In genomic region chr15:57610130-57610529, GRCh38 we compare ENCODE assay signal across 11 cellular contexts.
DNase-seq lines count a peak whose midpoint lies in the region; ATAC-seq and TF ChIP-seq lines count a peak whose summit lies in the region.
"Had no signal": no experiment of that assay in that cellular context is flagged by ENCODE, and none has a peak within 500 bp of the region (broad histone marks: within the 10 kb centered on the region; RNA-seq: fewer than 3 reads in every experiment).

No MANE protein-coding gene starts in this region.

- no peaks in the 10 kb centered on the region for H3K9me3 ChIP-seq in muscle layer of colon (ENCODE audit: low read length)
- H3K9me3 ChIP-seq: Caco-2 had no signal

- TF ChIP-seq POLR2A in NB4 (IDR thresholded peaks at IDR 0.05; ENCODE audit: extremely low read depth, insufficient read length): no peak

- peak; percentile 93 for DNase-seq in AG09309 (ENCODE audit: low read depth)
- DNase-seq in NB4 (ENCODE audit: low read depth): peak; percentile 73
- DNase-seq in epithelial cell of prostate (ENCODE audit: low read depth, low spot score): peak; percentile 77
- DNase-seq in 8988T: no peak
- no peak for DNase-seq in GM20000 (ENCODE audit: low spot score)
- no peak for DNase-seq in NCI-H2107 (lab: John Stamatoyannopoulos, UW)
- DNase-seq: activated CD4-positive, alpha-beta T cell treated with anti-CD3 and anti-CD28 coated beads for 4 hours; Caco-2; NCI-H1436 had no signal

- TF ChIP-seq CTCF in AG09309 (IDR thresholded peaks at IDR 0.05; ENCODE audit: control insufficient read depth, insufficient read depth, low read depth, low read length, missing control alignments) (no peak), NB4 (IDR thresholded peaks at IDR 0.05; ENCODE audit: low read depth, low read length) (no peak), GM20000 (IDR thresholded peaks at IDR 0.05; ENCODE audit: extremely low read depth, missing control alignments) (no peak)

- no peaks in the 10 kb centered on the region for H3K36me3 ChIP-seq in muscle layer of colon (ENCODE audit: insufficient read depth, low read length)

- no peak overlapping the region for H3K4me3 ChIP-seq in AG09309 (ENCODE audit: control insufficient read depth, low read depth, low read length)
- H3K4me3 ChIP-seq in NB4 (ENCODE audit: low read depth, low read length): no peak overlapping the region
- H3K4me3 ChIP-seq in muscle layer of colon (ENCODE audit: low read depth in 1 of 2, low read length in 2 of 2): no peak overlapping the region

- peaks cover 36% of the 10 kb centered on the region for H3K4me1 ChIP-seq in muscle layer of colon (ENCODE audit: insufficient read depth, low read length)
- H3K4me1 ChIP-seq: Caco-2 had no signal

- H3K27me3 ChIP-seq in muscle layer of colon (ENCODE audit: control insufficient read depth in 1 of 2, insufficient read depth in 2 of 2, low read length in 2 of 2): no peaks in the 10 kb centered on the region

- ATAC-seq in GM19463 (IDR thresholded peaks at IDR 0.05; ENCODE audit: unreplicated experiment): no peak

- H3K27ac ChIP-seq in epithelial cell of prostate (peak overlapping the region; percentile 61), muscle layer of colon (ENCODE audit: low read depth, low read length) (peak overlapping the region; percentile 72)

- H3K9ac ChIP-seq in muscle layer of colon (ENCODE audit: low read length): no peak overlapping the region

Comparison
In these comparisons a context has a peak if more than half of its experiments do, and no peak if none do; other contexts are left out.
1. DNase-seq: peak in AG09309 (single experiment), NB4 (single experiment) and epithelial cell of prostate (single experiment); none in 8988T (single experiment), GM20000 (single experiment) and NCI-H2107 (single experiment).